3 cellular contexts compared by ENCODE assay signal in genomic region chr6:129637340-129638054, GRCh38.
TF ChIP-seq lines count a peak whose summit lies in the region.

No MANE protein-coding gene starts in this region.

TF ChIP-seq in SK-N-SH, 30 proteins besides CTCF, POLR2A, EP300 and RAD21 (continued from another document):
- TF ChIP-seq ZBTB33 (IDR thresholded peaks at IDR 0.05; ENCODE audit: borderline replicate concordance, low read depth) (no peak), IRF3 (IDR thresholded peaks at IDR 0.05; ENCODE audit: low read depth, low read length) (no peak), USF1 (IDR thresholded peaks at IDR 0.05; ENCODE audit: borderline replicate concordance, low read depth) (no peak), SMC3 (IDR thresholded peaks at IDR 0.05; ENCODE audit: low read depth, low read length) (no peak), TCF12 (IDR thresholded peaks at IDR 0.05) (no peak), PBX3 (IDR thresholded peaks at IDR 0.05) (no peak; the same call in 1 of the 2 replicates), MEF2A (IDR thresholded peaks at IDR 0.05; ENCODE audit: borderline replicate concordance, low read depth) (no peak), GABPA (IDR thresholded peaks at IDR 0.05; ENCODE audit: low read depth) (no peak), GATA2 (CRISPR knock-in tag; IDR thresholded peaks at IDR 0.05) (no peak)

TF ChIP-seq in SK-N-SH treated with all-trans-retinoic acid at 6 μM for 48 hours, 23 proteins besides CTCF, POLR2A, EP300 and RAD21 (continued from another document):
- TF ChIP-seq TCF4 (CRISPR knock-in tag; IDR thresholded peaks at IDR 0.05; ENCODE audit: borderline replicate concordance) (no peak), ZFP30 (CRISPR knock-in tag; IDR thresholded peaks at IDR 0.05) (no peak)

TF ChIP-seq in GM23338, 12 proteins besides CTCF, POLR2A, EP300 and RAD21 (continued from another document):
- TF ChIP-seq ZNF331 (CRISPR knock-in tag; IDR thresholded peaks at IDR 0.05; ENCODE audit: low read depth) (no peak), EZH2 (IDR thresholded peaks at IDR 0.05; ENCODE audit: low read depth, unreplicated experiment) (no peak), ZNF462 (CRISPR knock-in tag; IDR thresholded peaks at IDR 0.05) (no peak), STAT1 (IDR thresholded peaks at IDR 0.05; ENCODE audit: unreplicated experiment) (no peak), ZNF114 (CRISPR knock-in tag; IDR thresholded peaks at IDR 0.05) (no peak), JUNB (IDR thresholded peaks at IDR 0.05; ENCODE audit: unreplicated experiment) (no peak), ETS1 (IDR thresholded peaks at IDR 0.05) (no peak), REST (IDR thresholded peaks at IDR 0.05; ENCODE audit: unreplicated experiment) (no peak), NANOG (IDR thresholded peaks at IDR 0.05; ENCODE audit: borderline replicate concordance) (no peak), POLR2AphosphoS5 (IDR thresholded peaks at IDR 0.05; ENCODE audit: low read depth) (no peak)
